In the genomic region with DNA sequence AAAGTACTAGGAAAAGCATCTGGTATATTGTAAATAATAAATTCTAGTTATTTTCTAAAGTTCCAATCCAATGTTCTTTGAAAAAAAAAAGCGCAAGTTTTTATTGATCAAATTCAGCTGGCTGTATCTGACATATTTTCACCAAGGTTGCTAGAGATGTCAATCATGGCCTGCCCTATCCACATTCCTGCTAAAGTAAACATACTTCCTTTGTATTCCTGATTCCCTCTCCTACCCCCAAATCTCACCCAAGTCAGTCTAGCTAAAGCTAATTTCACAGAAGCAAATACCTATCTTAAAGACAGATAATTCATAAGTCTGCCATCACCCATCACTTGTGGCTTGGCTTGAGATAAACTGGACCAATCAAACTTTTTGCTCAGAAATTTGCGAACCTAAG, we compare ENCODE assay signal across 20 cellular contexts. TPM values are rescaled to one million over a fixed set of nuclear protein-coding genes. Genes with fewer than 3 reads are reported as not detected.
DNase-seq lines count a peak whose midpoint lies in the region; ATAC-seq and TF ChIP-seq lines count a peak whose summit lies in the region.
"Had no signal": no experiment of that assay in that cellular context is flagged by ENCODE, and none has a peak within 500 bp of the region (broad histone marks: within the 10 kb centered on the region; RNA-seq: fewer than 3 reads in every experiment).

No MANE protein-coding gene starts in this region.

- no peaks in the 10 kb centered on the region for H3K9me3 Mint-ChIP-seq in CD8-positive, alpha-beta T cell
- no peaks in the 10 kb centered on the region for H3K9me3 Mint-ChIP-seq in Calu3 (ENCODE audit: low read depth, unreplicated experiment)
- H3K9me3 Mint-ChIP-seq in WTC11 = no peaks in the 10 kb centered on the region
- H3K9me3 Mint-ChIP-seq in immature natural killer cell = no peaks in the 10 kb centered on the region

- peaks cover 48% of the 10 kb centered on the region for H3K36me3 Mint-ChIP-seq in CD8-positive, alpha-beta T cell
- H3K36me3 Mint-ChIP-seq in Calu3 (ENCODE audit: insufficient read depth, unreplicated experiment) (peaks cover 10% of the 10 kb centered on the region), WTC11 (peaks cover 7% of the 10 kb centered on the region), immature natural killer cell (peaks cover 0 to 6% (median 0%) of the 10 kb centered on the region in 3 donors)

- POLR2A ChIA-PET in CD8-positive, alpha-beta T cell (lab: Charles Lee) = no interaction called here
- POLR2A ChIA-PET in WTC11 (lab: Charles Lee) = interaction anchor here (0.6 kb wide), 1 partner anchor 64 kb away, joined by 3 read pairs; no protein-coding TSS in a partner anchor

- H3K4me1 ChIP-seq in CD8-positive, alpha-beta T cell (ENCODE audit: insufficient read depth, low read length) = no peaks in the 10 kb centered on the region
- H3K4me1 ChIP-seq: SJCRH30 had no signal

- no peak overlapping the region for H3K4me3 ChIP-seq in CD8-positive, alpha-beta T cell (ENCODE audit: low read depth, low read length)
- H3K4me3 ChIP-seq: MG63, SJCRH30 had no signal

- H3K4me3 Mint-ChIP-seq in CD8-positive, alpha-beta T cell = no peak overlapping the region
- H3K4me3 Mint-ChIP-seq in Calu3 (ENCODE audit: low read depth, unreplicated experiment) = no peak overlapping the region
- H3K4me3 Mint-ChIP-seq in WTC11 = no peak overlapping the region
- H3K4me3 Mint-ChIP-seq in immature natural killer cell = no peak overlapping the region
- H3K4me3 Mint-ChIP-seq: CD14-positive monocyte had no signal

- H3K27ac ChIP-seq in CD8-positive, alpha-beta T cell (ENCODE audit: low read depth, low read length) = no peak overlapping the region
- H3K27ac ChIP-seq: SJCRH30 had no signal

- BruUV-seq in Calu3 (replicated peaks; lab: Mats Ljungman, UMichigan) = TSS peak; percentile 7

- no peaks in the 10 kb centered on the region for H3K9me3 ChIP-seq in CD8-positive, alpha-beta T cell (ENCODE audit: low read length)
- H3K9me3 ChIP-seq: MG63, SJCRH30 had no signal

- no peaks in the 10 kb centered on the region for H3K36me3 ChIP-seq in CD8-positive, alpha-beta T cell (ENCODE audit: insufficient read depth, low read length)

- peak overlapping the region; percentile 0 for H3K27ac Mint-ChIP-seq in CD8-positive, alpha-beta T cell
- H3K27ac Mint-ChIP-seq in Calu3 (ENCODE audit: unreplicated experiment) (no peak overlapping the region), WTC11 (peak overlapping the region; percentile 15), immature natural killer cell (peak overlapping the region in 4 of 6 donors; percentile 1 to 58 (median 28))

- no peaks in the 10 kb centered on the region for H3K27me3 Mint-ChIP-seq in CD8-positive, alpha-beta T cell (ENCODE audit: low read depth)
- H3K27me3 Mint-ChIP-seq in Calu3 (ENCODE audit: unreplicated experiment) = no peaks in the 10 kb centered on the region
- no peaks in the 10 kb centered on the region for H3K27me3 Mint-ChIP-seq in WTC11 (ENCODE audit: low read depth)
- no peaks in the 10 kb centered on the region for H3K27me3 Mint-ChIP-seq in immature natural killer cell (ENCODE audit: low read depth in 3 of 3)

- intact Hi-C loops in CD8-positive, alpha-beta T cell (cut with DNase I, micrococcal nuclease) = no loop called here
- intact Hi-C loops in Calu3 (cut with micrococcal nuclease; ENCODE audit: unreplicated experiment) = no loop called here
- intact Hi-C loops in cardiac septum (cut with DNase I) = no loop called here

- no peaks in the 10 kb centered on the region for H3K27me3 ChIP-seq in CD8-positive, alpha-beta T cell (ENCODE audit: insufficient read depth, low read length)
- H3K27me3 ChIP-seq: MG63, SJCRH30 had no signal

- no peak for TF ChIP-seq CTCF in CD8-positive, alpha-beta T cell (IDR thresholded peaks at IDR 0.05)
- no peak for TF ChIP-seq CTCF in Calu3 (IDR thresholded peaks at IDR 0.05; ENCODE audit: unreplicated experiment)
- TF ChIP-seq CTCF in WTC11 (IDR thresholded peaks at IDR 0.05) = no peak

- CTCF ChIA-PET in CD8-positive, alpha-beta T cell (lab: Charles Lee) = interaction anchor here (0.6 kb wide), 1 partner anchor 15 kb away, joined by 3 read pairs; no protein-coding TSS in a partner anchor
- CTCF ChIA-PET in Calu3 (lab: Charles Lee) (interaction anchor here (0.7 kb wide), 1 partner anchor 72 kb away, joined by 3 read pairs; no protein-coding TSS in a partner anchor), WTC11 (lab: Charles Lee) (no interaction called here)

- no peak for ATAC-seq in CD8-positive, alpha-beta T cell
- ATAC-seq in WTC11 = no peak
- ATAC-seq in GM18502 (IDR thresholded peaks at IDR 0.05; ENCODE audit: poor library complexity, unreplicated experiment) = no peak
- ATAC-seq: Panc1 had no signal

- H3K4me1 Mint-ChIP-seq in CD8-positive, alpha-beta T cell (ENCODE audit: low read depth) = peaks cover 39% of the 10 kb centered on the region
- peaks cover 25% of the 10 kb centered on the region for H3K4me1 Mint-ChIP-seq in Calu3 (ENCODE audit: low read depth, unreplicated experiment)
- peaks cover 7% of the 10 kb centered on the region for H3K4me1 Mint-ChIP-seq in WTC11
- H3K4me1 Mint-ChIP-seq in immature natural killer cell = peaks cover 12 to 45% of the 10 kb centered on the region in 2 donors
- H3K4me1 Mint-ChIP-seq: CD14-positive monocyte had no signal

- DNase-seq in CD8-positive, alpha-beta T cell = no peak
- DNase-seq in Calu3 = no peak
- DNase-seq in WTC11 (ENCODE audit: low spot score) = no peak
- no peak for DNase-seq in immature natural killer cell
- no peak for DNase-seq in cardiac septum (ENCODE audit: low spot score)
- DNase-seq in amygdala (lab: John Stamatoyannopoulos, UW) = no peak
- DNase-seq: AML-193, COR-L47, DMS153, GDM1, MG63, NCI-H1048, NCI-H1436 treated with DMSO at 0.1 percent for 48 hours, NCI-H2029, NCI-H345, NCI-H524 treated with DMSO at 0.1 percent for 48 hours, SJCRH30 had no signal

TF ChIP-seq in WTC11, 78 proteins besides CTCF, POLR2A, EP300 and RAD21:
- TF ChIP-seq, protein P1, sequence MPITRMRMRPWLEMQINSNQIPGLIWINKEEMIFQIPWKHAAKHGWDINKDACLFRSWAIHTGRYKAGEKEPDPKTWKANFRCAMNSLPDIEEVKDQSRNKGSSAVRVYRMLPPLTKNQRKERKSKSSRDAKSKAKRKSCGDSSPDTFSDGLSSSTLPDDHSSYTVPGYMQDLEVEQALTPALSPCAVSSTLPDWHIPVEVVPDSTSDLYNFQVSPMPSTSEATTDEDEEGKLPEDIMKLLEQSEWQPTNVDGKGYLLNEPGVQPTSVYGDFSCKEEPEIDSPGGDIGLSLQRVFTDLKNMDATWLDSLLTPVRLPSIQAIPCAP (CRISPR knock-in tag; IDR thresholded peaks at IDR 0.05) = no peak
- no peak for TF ChIP-seq USF2 (CRISPR knock-in tag; IDR thresholded peaks at IDR 0.05)
- no peak for TF ChIP-seq ZNF423 (CRISPR knock-in tag; IDR thresholded peaks at IDR 0.05)
- no peak for TF ChIP-seq KAT7 (CRISPR knock-in tag; IDR thresholded peaks at IDR 0.05; ENCODE audit: borderline replicate concordance)
- TF ChIP-seq TEAD1 (CRISPR knock-in tag; IDR thresholded peaks at IDR 0.05) = no peak
- TF ChIP-seq, protein P2, sequence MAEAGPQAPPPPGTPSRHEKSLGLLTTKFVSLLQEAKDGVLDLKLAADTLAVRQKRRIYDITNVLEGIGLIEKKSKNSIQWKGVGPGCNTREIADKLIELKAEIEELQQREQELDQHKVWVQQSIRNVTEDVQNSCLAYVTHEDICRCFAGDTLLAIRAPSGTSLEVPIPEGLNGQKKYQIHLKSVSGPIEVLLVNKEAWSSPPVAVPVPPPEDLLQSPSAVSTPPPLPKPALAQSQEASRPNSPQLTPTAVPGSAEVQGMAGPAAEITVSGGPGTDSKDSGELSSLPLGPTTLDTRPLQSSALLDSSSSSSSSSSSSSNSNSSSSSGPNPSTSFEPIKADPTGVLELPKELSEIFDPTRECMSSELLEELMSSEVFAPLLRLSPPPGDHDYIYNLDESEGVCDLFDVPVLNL (CRISPR knock-in tag; IDR thresholded peaks at IDR 0.05; ENCODE audit: borderline replicate concordance, low read depth) = no peak
- no peak for TF ChIP-seq IRF2 (CRISPR knock-in tag; IDR thresholded peaks at IDR 0.05; ENCODE audit: borderline replicate concordance, low read depth)
- no peak for TF ChIP-seq GABPB1 (CRISPR knock-in tag; IDR thresholded peaks at IDR 0.05)
- no peak for TF ChIP-seq PRRX2 (CRISPR knock-in tag; IDR thresholded peaks at IDR 0.05)
- TF ChIP-seq CREB1 (CRISPR knock-in tag; IDR thresholded peaks at IDR 0.05) = no peak
- no peak for TF ChIP-seq CDX4 (CRISPR knock-in tag; IDR thresholded peaks at IDR 0.05; ENCODE audit: borderline replicate concordance)
- TF ChIP-seq FOXK1 (CRISPR knock-in tag; IDR thresholded peaks at IDR 0.05) = no peak
- TF ChIP-seq ZNF232 (CRISPR knock-in tag; IDR thresholded peaks at IDR 0.05) = no peak
TF ChIP-seq in WTC11: peak in this region for 0.

RNA-seq across cellular contexts. Expression of gene ANKRD13C, which starts 21.3 kb away (rescaled TPM):
- total RNA-seq in CD8-positive, alpha-beta T cell = 10 to 100 TPM; 40.0 to 40.9 TPM
- total RNA-seq in Calu3 (2022) (24.6 and 25.2 TPM in 2 replicates), WTC11 (2021) (20.0 to 22.5 TPM (median 21.0 TPM) in 3 replicates), cardiac septum (11.8 TPM)
- polyA plus RNA-seq in immature natural killer cell = 10 to 100 TPM in 1 of 3 donors, 1 to 10 TPM in 2; 7.0 to 14.6 (median 8.3) TPM
